ENCODE assay signal across 8 cellular contexts in genomic region chr20:31572042-31572700, GRCh38. TPM values are rescaled to one million over a fixed set of nuclear protein-coding genes. Genes with fewer than 3 reads are reported as not detected.
DNase-seq lines count a peak whose midpoint lies in the region; ATAC-seq and TF ChIP-seq lines count a peak whose summit lies in the region.

No MANE protein-coding gene starts in this region.

- POLR2A ChIA-PET in WTC11 (lab: Charles Lee), result interaction anchor here (0.6 to 5.2 kb wide), 12 partner anchors 10 to 152 kb away, joined by 3 to 73 read pairs (median 8); partner anchors contain the start of gene ID1

- H3K4me1 ChIP-seq in DND-41 (ENCODE audit: insufficient read depth, low read length) (peaks cover 21% of the 10 kb centered on the region), spleen (peaks cover 9 to 57% (median 40%) of the 10 kb centered on the region in 6 donors)

- no peaks in the 10 kb centered on the region for H3K79me2 ChIP-seq in DND-41 (ENCODE audit: insufficient read depth, low read length)

- H3K4me2 ChIP-seq in DND-41 (ENCODE audit: insufficient read depth, low read length), result peak overlapping the region; percentile 82

- no peaks in the 10 kb centered on the region for H4K20me1 ChIP-seq in DND-41 (ENCODE audit: insufficient read depth, low read length)

- H3K4me1 Mint-ChIP-seq in WTC11, result peaks cover 62% of the 10 kb centered on the region

- 0 out of 2 replicates have a peak, but pooled peaks cover under 1% of the 10 kb centered on the region for H3K36me3 Mint-ChIP-seq in WTC11

- ATAC-seq in DND-41 (ENCODE audit: insufficient read depth, low read depth) (peak; percentile 12), HG02981 (IDR thresholded peaks at IDR 0.05; ENCODE audit: unreplicated experiment) (peak; percentile 1), WTC11 (peak; percentile 14), left cardiac atrium (peak; percentile 7 to 23), HG02571 (IDR thresholded peaks at IDR 0.05; ENCODE audit: unreplicated experiment) (no peak)

- H3K27me3 ChIP-seq in DND-41 (ENCODE audit: insufficient read depth, low read length, poor library complexity) (no peaks in the 10 kb centered on the region), spleen (replicated peaks in 1 of 7) (no peaks in the 10 kb centered on the region)

- H3K9me3 ChIP-seq in DND-41 (ENCODE audit: insufficient read depth, low read length, severe bottlenecking) (no peaks in the 10 kb centered on the region), spleen (no peaks in the 10 kb centered on the region)

- peak overlapping the region; percentile 64 for H3K4me3 Mint-ChIP-seq in WTC11

- TF ChIP-seq CTCF in DND-41 (IDR thresholded peaks at IDR 0.05; ENCODE audit: borderline replicate concordance, extremely low read depth, low read length, poor library complexity, severe bottlenecking), result no peak
- TF ChIP-seq CTCF in WTC11 (IDR thresholded peaks at IDR 0.05), result no peak
- TF ChIP-seq CTCF in spleen (IDR thresholded peaks at IDR 0.05 in 8 of 11, conservative IDR thresholded peaks at IDR 0.05 in 3 of 11), result no peak

- DNase-seq in DND-41 (no peak), WTC11 (ENCODE audit: low spot score) (no peak), left cardiac atrium (no peak), spleen (no peak), SW480 (ENCODE audit: low spot score) (no peak)
- no peak for DNase-seq in stimulated activated naive CD4-positive, alpha-beta T cell treated with Interleukin-2 at 50 U/mL for 16 hours (lab: John Stamatoyannopoulos, UW)

- H3K9me3 Mint-ChIP-seq in WTC11, result no peaks in the 10 kb centered on the region

- 27 to 43% (median 32%) methylated on average over 11 to 17 of the region's 17 CpGs for whole genome bisulfite sequencing in spleen, 5 donors

- peak overlapping the region; percentile 60 for H3K9ac ChIP-seq in DND-41 (ENCODE audit: low read depth, low read length)

- H3K27me3 Mint-ChIP-seq in WTC11 (ENCODE audit: low read depth), result no peaks in the 10 kb centered on the region

- peaks cover 33% of the 10 kb centered on the region for H3K36me3 ChIP-seq in DND-41 (ENCODE audit: insufficient read depth, low read length)
- H3K36me3 ChIP-seq in spleen, result peaks cover 0 to 40% (median 12%) of the 10 kb centered on the region in 6 donors

- CTCF ChIA-PET in WTC11 (lab: Charles Lee), result interaction anchor here (0.7 to 15.0 kb wide), 9 partner anchors 13 to 151 kb away, joined by 3 to 927 read pairs (median 11); partner anchors contain the start of genes BCL2L1 and ID1

- H2AFZ ChIP-seq in DND-41 (ENCODE audit: low read depth, low read length), result peak overlapping the region; percentile 73

- TF ChIP-seq POLR2A in spleen (IDR thresholded peaks at IDR 0.05), result no peak

- H3K27ac Mint-ChIP-seq in WTC11, result peak overlapping the region; percentile 97

- H3K4me3 ChIP-seq in DND-41 (ENCODE audit: low read depth in 1 of 2, low read length in 2 of 2), result peak overlapping the region in 1 of 2 experiments; percentile 64; a peak in 2 of 4 replicates
- H3K4me3 ChIP-seq in spleen, result peak overlapping the region; percentile 19 to 74 (median 50)

- peak overlapping the region; percentile 73 for H3K27ac ChIP-seq in DND-41 (ENCODE audit: low read length)
- peak overlapping the region; percentile 80 to 97 (median 94) for H3K27ac ChIP-seq in spleen

- intact Hi-C loops in left cardiac atrium (cut with DNase I) (loop anchor here (2.0 to 5.0 kb wide), 2 partner anchors 33 to 140 kb away; partner anchors contain the start of gene ID1 (in 1 of the 2)), spleen (cut with DNase I; ENCODE audit: low total_unique reads) (no loop called here)

TF ChIP-seq in WTC11, 78 proteins besides CTCF, POLR2A, EP300 and RAD21:
- TF ChIP-seq ZMAT4 (CRISPR knock-in tag; IDR thresholded peaks at IDR 0.05), result peak; percentile 56; the same call in 1 of the 2 replicates
- TF ChIP-seq ZNF138 (CRISPR knock-in tag; conservative IDR thresholded peaks at IDR 0.05), result no peak
- no peak for TF ChIP-seq TCF7 (CRISPR knock-in tag; IDR thresholded peaks at IDR 0.05; ENCODE audit: low read depth)
- peak; percentile 5; the same call in 1 of the 2 replicates for TF ChIP-seq CDX4 (CRISPR knock-in tag; IDR thresholded peaks at IDR 0.05; ENCODE audit: borderline replicate concordance)
- TF ChIP-seq MYBL2 (CRISPR knock-in tag; IDR thresholded peaks at IDR 0.05), result 0 out of 2 replicates have a peak, but pooled peaks have one; percentile 66
- 0 out of 2 replicates have a peak, but pooled peaks have one; percentile 47 for TF ChIP-seq CREB1 (CRISPR knock-in tag; IDR thresholded peaks at IDR 0.05)
- TF ChIP-seq USF1 (CRISPR knock-in tag; IDR thresholded peaks at IDR 0.05), result no peak
- TF ChIP-seq ATF2 (CRISPR knock-in tag; IDR thresholded peaks at IDR 0.05; ENCODE audit: borderline replicate concordance, low read depth), result no peak
- TF ChIP-seq SMAD4 (CRISPR knock-in tag; IDR thresholded peaks at IDR 0.05), result no peak
- TF ChIP-seq CBFB (CRISPR knock-in tag; IDR thresholded peaks at IDR 0.05; ENCODE audit: low read depth), result no peak
- no peak for TF ChIP-seq PREB (CRISPR knock-in tag; IDR thresholded peaks at IDR 0.05; ENCODE audit: borderline replicate concordance)

RNA-seq across cellular contexts. Expression of gene ID1, which starts 32.9 kb away (rescaled TPM):
- 88.8 to 158 TPM (median 149 TPM) in 3 replicates for total RNA-seq in WTC11 (2021)
- total RNA-seq in left cardiac atrium, result 100 to 1,000 TPM; 103 to 222 TPM
- total RNA-seq in spleen, result 100 to 1,000 TPM in 5 of 7 donors, 10 to 100 TPM in 2; 77.1 to 222 (median 124) TPM
- 100 to 1,000 TPM in 2 of 3 donors, 10 to 100 TPM in 1; 47.6 to 131 (median 122) TPM for polyA plus RNA-seq in spleen

RNA-seq across cellular contexts. Expression of gene HM13, which starts 57.9 kb away (rescaled TPM):
- 93.3 to 103 TPM (median 101 TPM) in 3 replicates for total RNA-seq in WTC11 (2021)
- 10 to 100 TPM; 64.9 to 88.9 TPM for total RNA-seq in left cardiac atrium
- total RNA-seq in spleen, result 100 to 1,000 TPM in 5 of 7 donors, 10 to 100 TPM in 2; 66.7 to 122 (median 104) TPM
- 100 to 1,000 TPM in 1 of 3 donors, 10 to 100 TPM in 2; 62.1 to 105 (median 67.6) TPM for polyA plus RNA-seq in spleen
